Comparison of ENCODE assay signal across 25 cellular contexts in the genomic region with DNA sequence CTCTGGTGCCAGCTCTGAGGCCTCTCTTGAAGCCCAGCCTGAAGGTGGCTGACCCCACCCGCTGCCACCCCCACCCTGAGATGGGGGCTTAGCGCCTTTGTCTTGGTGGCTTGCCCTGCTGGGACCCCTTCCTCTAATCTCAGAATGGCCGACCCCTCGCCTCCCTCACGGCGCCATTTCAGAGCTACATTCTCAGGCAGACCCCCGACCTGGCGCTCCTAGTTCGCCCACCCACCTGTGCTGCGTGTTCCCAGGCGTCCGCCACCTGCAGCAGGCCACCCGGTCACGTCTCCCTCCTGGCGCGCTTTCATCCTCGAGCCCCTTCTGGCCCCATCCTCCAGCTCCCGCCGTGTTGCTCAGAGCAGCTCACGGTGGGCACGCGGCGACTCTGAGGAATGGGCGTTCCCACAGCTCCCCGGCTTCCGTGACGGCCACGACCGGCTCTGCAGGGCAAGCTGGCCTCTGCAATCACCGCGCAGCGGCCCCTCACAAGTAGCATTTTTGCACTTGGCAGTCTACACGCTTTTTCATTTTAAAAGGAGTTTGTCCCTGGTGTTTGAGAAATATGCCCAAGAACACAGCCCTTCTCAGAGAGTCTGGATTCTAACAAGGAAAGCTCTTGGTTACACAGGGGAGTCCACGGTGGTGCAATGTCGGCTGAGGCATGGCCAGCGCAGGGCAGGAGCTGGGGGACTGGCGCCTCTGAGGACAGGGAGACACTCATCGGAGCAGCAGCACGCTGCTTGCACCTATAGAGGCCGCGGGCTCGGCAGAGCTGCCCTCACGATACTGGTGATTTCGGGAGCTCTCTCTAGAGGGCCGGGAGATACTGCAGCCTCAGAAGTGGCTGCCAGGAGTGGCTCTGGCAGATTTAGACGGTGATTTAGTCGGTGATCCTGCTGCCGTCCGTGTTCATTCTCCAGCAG.
DNase-seq lines count a peak whose midpoint lies in the region; ATAC-seq, FAIRE-seq and TF ChIP-seq lines count a peak whose summit lies in the region.
"Had no signal": no experiment of that assay in that cellular context is flagged by ENCODE, and none has a peak within 500 bp of the region (broad histone marks: within the 10 kb centered on the region; RNA-seq: fewer than 3 reads in every experiment).

No MANE protein-coding gene starts in this region.

- H3K27ac ChIP-seq in A549 (no peak overlapping the region), H9 (ENCODE audit: insufficient read length, low read depth, low read length) (no peak overlapping the region), K562 (ENCODE audit: extremely low read depth, low read depth, low read length) (no peak overlapping the region), neural cell (ENCODE audit: low read length) (peak overlapping the region; percentile 39)

- H2BK120ac ChIP-seq in H9 (ENCODE audit: low read depth, low read length, poor library complexity, severe bottlenecking), result no peak overlapping the region

- no peaks in the 10 kb centered on the region for H4K20me1 ChIP-seq in H9 (ENCODE audit: control insufficient read depth, insufficient read depth, insufficient read length)
- H4K20me1 ChIP-seq in K562 (replicated peaks; ENCODE audit: control insufficient read depth, insufficient read depth, low read length), result no peaks in the 10 kb centered on the region
- H4K20me1 ChIP-seq in neural cell (ENCODE audit: insufficient read depth), result no peaks in the 10 kb centered on the region

- H3K18ac ChIP-seq in H9 (ENCODE audit: insufficient read length, low read depth, low read length), result no peak overlapping the region

- intact Hi-C loops in K562 (cut with micrococcal nuclease), result no loop called here

- TF ChIP-seq EP300 in A549 (IDR thresholded peaks at IDR 0.05) (no peak), K562 (IDR thresholded peaks at IDR 0.05; ENCODE audit: low read length) (no peak), neural cell (conservative IDR thresholded peaks at IDR 0.05; ENCODE audit: poor library complexity, severe bottlenecking) (no peak)

- H3K36me3 Mint-ChIP-seq in H9 (ENCODE audit: insufficient read depth in 1 of 3, low read depth in 3 of 3) (peaks cover 0 to 2% (median 0%) of the 10 kb centered on the region in 3 experiments; a peak in 1 of 7 replicates), progenitor cell of endocrine pancreas (ENCODE audit: insufficient read depth) (no peaks in the 10 kb centered on the region)

- no peaks in the 10 kb centered on the region for H3K79me1 ChIP-seq in H9 (ENCODE audit: insufficient read depth, low read depth, low read length, poor library complexity, severe bottlenecking)

- BruUV-seq in K562 (replicated peaks; lab: Mats Ljungman, UMichigan), result no TSS peak

- no peaks in the 10 kb centered on the region for H3K79me2 ChIP-seq in H9 (ENCODE audit: insufficient read depth, low read length)
- no peaks in the 10 kb centered on the region for H3K79me2 ChIP-seq in K562 (ENCODE audit: control insufficient read depth, insufficient read depth, low read length)
- H3K79me2 ChIP-seq in neural cell (replicated peaks; ENCODE audit: insufficient read depth, low read length), result no peaks in the 10 kb centered on the region

- H2BK15ac ChIP-seq in H9 (ENCODE audit: low read depth, low read length), result no peak overlapping the region

- no peak overlapping the region for H2AK5ac ChIP-seq in H9 (ENCODE audit: insufficient read length, low read length)

- H3K9me3 ChIP-seq in A549 (no peaks in the 10 kb centered on the region), H9 (ENCODE audit: control insufficient read depth, low read depth, low read length) (no peaks in the 10 kb centered on the region), K562 (replicated peaks; ENCODE audit: control insufficient read depth, insufficient read depth, low read depth, low read length) (no peaks in the 10 kb centered on the region), neural cell (ENCODE audit: low read length) (no peaks in the 10 kb centered on the region)
- H3K9me3 ChIP-seq: SK-N-SH had no signal

- H2BK20ac ChIP-seq in H9 (ENCODE audit: low read depth, low read length, poor library complexity, severe bottlenecking), result no peak overlapping the region

- peak overlapping the region in 2 of 3 experiments; percentile 4 to 89; a peak in 2 of 7 replicates for H3K27ac Mint-ChIP-seq in H9
- H3K27ac Mint-ChIP-seq in progenitor cell of endocrine pancreas, result no peak overlapping the region
- H3K27ac Mint-ChIP-seq: B cell had no signal

- H3K4me3 Mint-ChIP-seq in H9 (no peak overlapping the region), progenitor cell of endocrine pancreas (ENCODE audit: low read depth) (no peak overlapping the region)
- H3K4me3 Mint-ChIP-seq: B cell had no signal

- TF ChIP-seq RAD21 in A549 (conservative IDR thresholded peaks at IDR 0.05 in 1 of 2, IDR thresholded peaks at IDR 0.05 in 1 of 2) (no peak), K562 (CRISPR knock-in tag; conservative IDR thresholded peaks at IDR 0.05 in 1 of 2, IDR thresholded peaks at IDR 0.05 in 1 of 2) (no peak), neural cell (conservative IDR thresholded peaks at IDR 0.05) (no peak)

- H3F3A ChIP-seq in neural cell (ENCODE audit: insufficient read depth, low read length, poor library complexity, severe bottlenecking), result no peaks in the 10 kb centered on the region

- H2AFZ ChIP-seq in H9 (ENCODE audit: low read length) (no peak overlapping the region), K562 (ENCODE audit: low read depth, low read length) (no peak overlapping the region), neural cell (ENCODE audit: low read depth, low read length) (no peak overlapping the region)

- H2BK12ac ChIP-seq in H9 (ENCODE audit: insufficient read length, low read depth, low read length), result no peak overlapping the region

- H3K23ac ChIP-seq in H9 (ENCODE audit: insufficient read length, low read depth, low read length), result no peak overlapping the region

- H3K4me2 ChIP-seq in A549 (no peak overlapping the region), H9 (ENCODE audit: insufficient read depth, insufficient read length, low read length) (no peak overlapping the region), K562 (ENCODE audit: insufficient read depth, low read length) (no peak overlapping the region), neural cell (ENCODE audit: low read length) (no peak overlapping the region)
- H3K4me2 ChIP-seq: SK-N-SH had no signal

- DNase-seq in A549 (ENCODE audit: low read depth in 1 of 2, low spot score in 1 of 2), result no peak
- DNase-seq in H9, result peak; percentile 55
- peak in 1 of 4 experiments; percentile 3 for DNase-seq in K562 (ENCODE audit: extremely low read depth in 1 of 4, low spot score in 3 of 4)
- no peak for DNase-seq in A172 (ENCODE audit: low spot score)
- no peak for DNase-seq in progenitor cell of endocrine pancreas (ENCODE audit: low spot score, unreplicated experiment)
- DNase-seq: DMS53, EL, HCEC 1CT, IMR-90, MV-4-11, NCI-H1105 treated with DMSO at 0.1 percent for 48 hours, NCI-H2029 treated with DMSO at 0.1 percent for 48 hours, NCI-H2171 treated with DMSO at 0.1 percent for 48 hours, NCI-H446, NCI-H526, OCI-M1, SHP77 treated with DMSO at 0.1 percent for 48 hours, SK-N-SH had no signal

- H3T11ph ChIP-seq in H9 (ENCODE audit: low read length), result no peak overlapping the region

- ATAC-seq in A549, result peak; percentile 40 to 72; a peak in 3 of 6 replicates
- peak; percentile 43; the same call in 1 of the 3 replicates for ATAC-seq in K562
- ATAC-seq in HG03175 (IDR thresholded peaks at IDR 0.05; ENCODE audit: unreplicated experiment), result no peak
- no peak for ATAC-seq in GM21825 (IDR thresholded peaks at IDR 0.05; ENCODE audit: unreplicated experiment)

- H3K14ac ChIP-seq in H9 (ENCODE audit: insufficient read depth, low read length), result no peak overlapping the region; the same call in 1 of the 2 replicates

- H3K9ac ChIP-seq in H9 (ENCODE audit: extremely low read depth, insufficient read length, low read length) (no peak overlapping the region), K562 (ENCODE audit: insufficient read depth in 1 of 2, low read depth in 2 of 2, low read length in 2 of 2) (no peak overlapping the region), neural cell (ENCODE audit: low read length) (peak overlapping the region; percentile 5)
- H3K9ac ChIP-seq: SK-N-SH had no signal

- no peak overlapping the region for H4K91ac ChIP-seq in H9 (ENCODE audit: insufficient read length, low read depth, low read length)

- peaks cover 0 to 10% of the 10 kb centered on the region in 2 experiments; a peak in 2 of 4 replicates for H3K4me1 Mint-ChIP-seq in H9
- no peaks in the 10 kb centered on the region for H3K4me1 Mint-ChIP-seq in progenitor cell of endocrine pancreas (ENCODE audit: low read depth)
- H3K4me1 Mint-ChIP-seq: B cell had no signal

- H3K27me3 ChIP-seq in H9 (ENCODE audit: insufficient read depth, low read length), result no peaks in the 10 kb centered on the region
- peaks cover 2 to 13% of the 10 kb centered on the region in 2 experiments; a peak in 3 of 5 replicates for H3K27me3 ChIP-seq in K562 (ENCODE audit: control insufficient read depth in 2 of 2, insufficient read depth in 2 of 2, low read length in 2 of 2)
- H3K27me3 ChIP-seq in neural cell (ENCODE audit: insufficient read depth, low read depth, low read length), result no peaks in the 10 kb centered on the region

- H2BK5ac ChIP-seq in H9 (ENCODE audit: insufficient read length, low read length), result no peak overlapping the region

- H3K9me3 Mint-ChIP-seq in H9 (no peaks in the 10 kb centered on the region; a peak in 2 of 5 replicates), progenitor cell of endocrine pancreas (ENCODE audit: low read depth) (no peaks in the 10 kb centered on the region)

- POLR2A ChIA-PET in A549 (lab: Yijun Ruan, JAX), result no interaction called here
- POLR2A ChIA-PET in K562 (lab: Yijun Ruan, JAX), result interaction anchor here (0.6 kb wide), 1 partner anchor 28 kb away, joined by 3 read pairs; no protein-coding TSS in a partner anchor

- no peaks in the 10 kb centered on the region for H3K9me2 ChIP-seq in neural cell (ENCODE audit: insufficient read depth, low read length)
- H3K9me2 ChIP-seq: SK-N-SH had no signal

- no peak for FAIRE-seq in A549 (lab: Jason Lieb, UNC)
- FAIRE-seq in K562 (lab: Jason Lieb, UNC), result no peak
- FAIRE-seq: A204.1, D721Med, HTR-8/SVneo had no signal

- TF ChIP-seq CTCF in A549 (IDR thresholded peaks at IDR 0.05), result no peak
- no peak for TF ChIP-seq CTCF in H9 (conservative IDR thresholded peaks at IDR 0.05)
- TF ChIP-seq CTCF in K562 (IDR thresholded peaks at IDR 0.05 in 2 of 3, conservative IDR thresholded peaks at IDR 0.05 in 1 of 3; ENCODE audit: insufficient read depth in 2 of 3, low read depth in 1 of 3, low read length in 3 of 3), result no peak
- TF ChIP-seq CTCF in neural cell (IDR thresholded peaks at IDR 0.05; ENCODE audit: poor library complexity, severe bottlenecking), result no peak
- TF ChIP-seq CTCF in progenitor cell of endocrine pancreas (IDR thresholded peaks at IDR 0.05; ENCODE audit: unreplicated experiment), result no peak

- 56% methylated on average over 39 of the region's 49 CpGs for WGBS in A549 (ENCODE audit: missing lambda C conversion rate)
- no CpG with 5 or more reads among the region's 49 CpGs for WGBS in H9 (ENCODE audit: extremely low coverage, insufficient read length, low lambda C conversion rate)
- 2% methylated on average over 47 of the region's 49 CpGs for WGBS in K562 (ENCODE audit: insufficient coverage, low coverage, missing lambda C conversion rate)

- CTCF ChIA-PET in A549 (lab: Yijun Ruan, JAX), result interaction anchor here (1.1 to 1.6 kb wide), 3 partner anchors 11 to 90 kb away, joined by 3 to 6 read pairs (median 4); no protein-coding TSS in a partner anchor
- CTCF ChIA-PET in K562 (lab: Yijun Ruan, JAX; ENCODE audit: low intra/inter-chr PET ratio), result no interaction called here

- H3K4me1 ChIP-seq in A549, result no peaks in the 10 kb centered on the region
- no peaks in the 10 kb centered on the region for H3K4me1 ChIP-seq in H9 (ENCODE audit: insufficient read depth, low read length)
- H3K4me1 ChIP-seq in K562 (replicated peaks in 1 of 2; ENCODE audit: control insufficient read depth in 2 of 2, insufficient read depth in 2 of 2, low read length in 2 of 2), result no peaks in the 10 kb centered on the region

- peaks cover 5% of the 10 kb centered on the region for H3K27me3 Mint-ChIP-seq in H9 (ENCODE audit: low read depth)
- peaks cover 27% of the 10 kb centered on the region for H3K27me3 Mint-ChIP-seq in progenitor cell of endocrine pancreas

- H3K23me2 ChIP-seq in H9 (ENCODE audit: insufficient read length, low read depth, low read length, poor library complexity, severe bottlenecking), result no peaks in the 10 kb centered on the region

- H4K5ac ChIP-seq in H9 (ENCODE audit: insufficient read length, low read depth, low read length), result no peak overlapping the region

- no peak overlapping the region for H3K4ac ChIP-seq in H9 (ENCODE audit: low read depth, low read length)

- H3K4me3 ChIP-seq in A549 (no peak overlapping the region), K562 (no peak overlapping the region), neural cell (ENCODE audit: low read length) (peak overlapping the region; percentile 5)

- H3K36me3 ChIP-seq in K562 (ENCODE audit: control insufficient read depth, insufficient read depth, low read length) (no peaks in the 10 kb centered on the region), neural cell (ENCODE audit: insufficient read depth, low read length) (no peaks in the 10 kb centered on the region)

- no peak overlapping the region for H3K56ac ChIP-seq in H9 (ENCODE audit: insufficient read length, low read depth, low read length)

- TF ChIP-seq POLR2A in A549 (IDR thresholded peaks at IDR 0.05; ENCODE audit: low read length) (no peak), K562 (conservative IDR thresholded peaks at IDR 0.05) (no peak)

- H3K9me1 ChIP-seq in K562 (ENCODE audit: control insufficient read depth, insufficient read depth, low read length), result no peaks in the 10 kb centered on the region

- H4K8ac ChIP-seq in H9 (replicated peaks; ENCODE audit: insufficient read length, low read depth, low read length), result no peak overlapping the region

- in situ Hi-C loops in K562 (cut with MboI), result no loop called here

Comparison
In these comparisons a context has a peak if more than half of its experiments do, and no peak if none do; other contexts are left out.
1. ATAC-seq: peak in A549 (2 of 2) and K562 (single experiment); none in HG03175 (single experiment) and GM21825 (single experiment).